16 cellular contexts compared by ENCODE assay signal in genomic region chr2:184357033-184357432, GRCh38.
"Had no signal": no experiment of that assay in that cellular context is flagged by ENCODE, and none has a peak within 500 bp of the region (broad histone marks: within the 10 kb centered on the region; RNA-seq: fewer than 3 reads in every experiment).

No MANE protein-coding gene starts in this region.

- ATAC-seq: T-helper 17 cell, upper lobe of right lung had no signal

- H3K4me1 ChIP-seq: stomach, testis, upper lobe of right lung had no signal

- H3K27me3 Mint-ChIP-seq: activated naive CD8-positive, alpha-beta T cell treated with anti-CD3 and anti-CD28 coated beads, Interleukin-2, amount 10 ng/mL, durations not matched to agents 7 days and 5 days; T-helper 17 cell had no signal

- H3K27ac ChIP-seq: ovary, stomach, testis, upper lobe of right lung had no signal

- DNase-seq: activated CD4-positive, CD25-positive, alpha-beta regulatory T cell treated with anti-CD3 and anti-CD28 coated beads, Interleukin-2, amount 50 U/mL, for 72 hours; activated naive CD4-positive, alpha-beta T cell; activated naive CD8-positive, alpha-beta T cell treated with anti-CD3 and anti-CD28 coated beads, Interleukin-2, amount 10 ng/mL, durations not matched to agents 7 days and 5 days; aorta; cortex of kidney; effector CD8-positive, alpha-beta T cell; foreskin fibroblast; immature natural killer cell; ovary; stimulated activated CD4-positive, alpha-beta T cell treated with anti-CD3 and anti-CD28 coated beads, Interleukin-12 subunit alpha, Interleukin-12 subunit beta, amount 100 ng/mL, for 4 hours; stimulated activated CD4-positive, alpha-beta T cell treated with anti-CD3 and anti-CD28 coated beads, Interleukin-2, amount 100 ng/mL, for 24 hours; stomach; T-helper 17 cell; testis; upper lobe of right lung had no signal

- H3K36me3 Mint-ChIP-seq: activated naive CD8-positive, alpha-beta T cell treated with anti-CD3 and anti-CD28 coated beads, Interleukin-2, amount 10 ng/mL, durations not matched to agents 7 days and 5 days; immature natural killer cell had no signal

- H3K36me3 ChIP-seq: ovary, stomach, upper lobe of right lung had no signal

- H3K4me3 Mint-ChIP-seq: activated naive CD8-positive, alpha-beta T cell treated with anti-CD3 and anti-CD28 coated beads, Interleukin-2, amount 10 ng/mL, durations not matched to agents 7 days and 5 days; immature natural killer cell; neural crest cell; T-helper 17 cell had no signal

- H3K9me3 Mint-ChIP-seq: activated naive CD8-positive, alpha-beta T cell treated with anti-CD3 and anti-CD28 coated beads, Interleukin-2, amount 10 ng/mL, durations not matched to agents 7 days and 5 days; neural crest cell had no signal

- H3K4me3 ChIP-seq: ovary, stomach, testis, upper lobe of right lung had no signal

- H3K9me3 ChIP-seq: ovary, stomach, testis, upper lobe of right lung had no signal

- H3K27ac Mint-ChIP-seq: activated naive CD8-positive, alpha-beta T cell treated with anti-CD3 and anti-CD28 coated beads, Interleukin-2, amount 10 ng/mL, durations not matched to agents 7 days and 5 days; immature natural killer cell; T-helper 17 cell had no signal

- H3K27me3 ChIP-seq: ovary, stomach, testis, upper lobe of right lung had no signal

- H3K4me1 Mint-ChIP-seq: activated naive CD8-positive, alpha-beta T cell treated with anti-CD3 and anti-CD28 coated beads, Interleukin-2, amount 10 ng/mL, durations not matched to agents 7 days and 5 days; immature natural killer cell; neural crest cell had no signal
